ENCODE assay signal across 2 cellular contexts in the genomic region with DNA sequence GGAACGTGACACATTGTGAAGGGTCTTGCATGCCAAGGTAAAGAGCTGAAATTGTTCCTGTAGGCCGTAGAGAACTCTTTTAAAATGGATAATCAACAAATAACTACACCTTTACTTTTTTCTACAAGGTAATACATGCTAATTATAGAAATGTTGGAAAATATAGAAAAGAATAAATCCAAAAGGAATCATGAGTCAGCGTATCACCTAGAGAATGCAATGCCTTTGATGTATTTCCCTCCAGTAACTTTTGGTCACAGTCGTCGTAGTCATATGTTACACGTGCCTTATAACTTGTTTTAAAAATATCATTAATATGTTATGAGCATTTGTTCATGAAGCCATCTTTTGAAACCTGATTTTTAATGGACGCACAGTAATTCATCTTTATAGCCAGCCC.
TF ChIP-seq lines count a peak whose summit lies in the region.

No MANE protein-coding gene starts in this region.

TF ChIP-seq in HepG2, 621 proteins besides CTCF, POLR2A, EP300 and RAD21:
- TF ChIP-seq MAFF (IDR thresholded peaks at IDR 0.05; ENCODE audit: low read depth, low read length) (peak; percentile 45), MAFK (conservative IDR thresholded peaks at IDR 0.05 in 1 of 2, IDR thresholded peaks at IDR 0.05 in 1 of 2; ENCODE audit: low read length in 2 of 2) (peak; percentile 59 to 68; a peak in 3 of 4 replicates)
- TF ChIP-seq, protein P1, sequence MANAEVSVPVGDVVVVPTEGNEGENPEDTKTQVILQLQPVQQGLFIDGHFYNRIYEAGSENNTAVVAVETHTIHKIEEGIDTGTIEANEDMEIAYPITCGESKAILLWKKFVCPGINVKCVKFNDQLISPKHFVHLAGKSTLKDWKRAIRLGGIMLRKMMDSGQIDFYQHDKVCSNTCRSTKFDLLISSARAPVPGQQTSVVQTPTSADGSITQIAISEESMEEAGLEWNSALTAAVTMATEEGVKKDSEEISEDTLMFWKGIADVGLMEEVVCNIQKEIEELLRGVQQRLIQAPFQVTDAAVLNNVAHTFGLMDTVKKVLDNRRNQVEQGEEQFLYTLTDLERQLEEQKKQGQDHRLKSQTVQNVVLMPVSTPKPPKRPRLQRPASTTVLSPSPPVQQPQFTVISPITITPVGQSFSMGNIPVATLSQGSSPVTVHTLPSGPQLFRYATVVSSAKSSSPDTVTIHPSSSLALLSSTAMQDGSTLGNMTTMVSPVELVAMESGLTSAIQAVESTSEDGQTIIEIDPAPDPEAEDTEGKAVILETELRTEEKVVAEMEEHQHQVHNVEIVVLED (CRISPR knock-in tag; IDR thresholded peaks at IDR 0.05; ENCODE audit: borderline replicate concordance), result no peak

TF ChIP-seq in IMR-90, 13 proteins besides CTCF, POLR2A, EP300 and RAD21:
- peak; percentile 55; the same call in 1 of the 2 replicates for TF ChIP-seq MAFK (IDR thresholded peaks at IDR 0.05; ENCODE audit: low read depth, low read length)
- no peak for TF ChIP-seq RCOR1 (IDR thresholded peaks at IDR 0.05; ENCODE audit: insufficient replicate concordance, low read length)
